Comparison of ENCODE assay signal across 16 cellular contexts in the genomic region with DNA sequence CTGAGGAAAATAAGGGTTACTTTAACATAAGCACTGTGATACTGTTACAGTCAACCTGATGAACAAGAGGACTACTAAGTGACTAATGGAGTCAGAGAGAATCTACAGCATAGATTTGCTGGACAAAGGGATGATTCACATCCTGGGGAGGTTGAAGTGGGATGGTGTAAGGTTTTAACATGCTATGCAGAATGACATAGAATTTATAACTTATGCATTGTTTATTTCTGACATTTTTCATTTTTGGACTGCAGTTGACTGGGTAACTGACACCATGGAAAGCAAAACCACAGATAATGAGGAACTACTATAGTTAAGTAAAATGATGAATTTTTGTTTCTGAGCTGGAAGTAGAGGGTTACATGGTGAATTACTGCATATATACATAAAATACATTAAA.
A peak's percentile ranks its signal among the peaks of the same experiment; 100 is the strongest.
DNase-seq lines count a peak whose midpoint lies in the region; ATAC-seq and TF ChIP-seq lines count a peak whose summit lies in the region.
"Had no signal": no experiment of that assay in that cellular context is flagged by ENCODE, and none has a peak within 500 bp of the region (broad histone marks: within the 10 kb centered on the region; RNA-seq: fewer than 3 reads in every experiment).

No MANE protein-coding gene starts in this region.

- in situ Hi-C loops in mammary epithelial cell (cut with MboI; ENCODE audit: low sequenced_read_pairs in 2 of 2): no loop called here

- no peaks in the 10 kb centered on the region for H4K20me1 ChIP-seq in mammary epithelial cell (ENCODE audit: insufficient read depth, low read length)
- no peaks in the 10 kb centered on the region for H4K20me1 ChIP-seq in osteoblast (ENCODE audit: insufficient read depth, low read length)

- no peaks in the 10 kb centered on the region for H3K9me3 ChIP-seq in mammary epithelial cell (replicated peaks; ENCODE audit: insufficient read depth, low read length)
- H3K9me3 ChIP-seq in osteoblast (ENCODE audit: low read depth, low read length): no peaks in the 10 kb centered on the region

- no peaks in the 10 kb centered on the region for H3K36me3 ChIP-seq in mammary epithelial cell (ENCODE audit: insufficient read depth, low read length)
- H3K36me3 ChIP-seq in osteoblast (ENCODE audit: insufficient read depth, low read length): no peaks in the 10 kb centered on the region

- no peak for TF ChIP-seq CTCF in mammary epithelial cell (conservative IDR thresholded peaks at IDR 0.05 in 1 of 2, IDR thresholded peaks at IDR 0.05 in 1 of 2; ENCODE audit: extremely low read depth in 1 of 2, insufficient read depth in 1 of 2, low read depth in 1 of 2, low read length in 2 of 2)
- no peak for TF ChIP-seq CTCF in osteoblast (IDR thresholded peaks at IDR 0.05; ENCODE audit: extremely low read depth, low read depth, low read length)

- H2AFZ ChIP-seq in mammary epithelial cell (ENCODE audit: low read depth, low read length) (no peak overlapping the region), osteoblast (ENCODE audit: low read length) (no peak overlapping the region)

- CTCF ChIA-PET in mammary epithelial cell (lab: Charles Lee; ENCODE audit: low non-redundant PET): no interaction called here

- no peak overlapping the region for H3K9ac ChIP-seq in mammary epithelial cell (ENCODE audit: insufficient read depth, low read length)

- intact Hi-C loops in mammary epithelial cell (cut with micrococcal nuclease): no loop called here

- H3K4me3 ChIP-seq in mammary epithelial cell (replicated peaks in 1 of 3; ENCODE audit: insufficient read depth in 1 of 3, low read depth in 2 of 3, low read length in 3 of 3) (no peak overlapping the region), osteoblast (ENCODE audit: insufficient read depth, low read length) (no peak overlapping the region)

- H3K27me3 ChIP-seq in mammary epithelial cell (ENCODE audit: insufficient read depth, low read length): no peaks in the 10 kb centered on the region
- no peaks in the 10 kb centered on the region for H3K27me3 ChIP-seq in osteoblast (ENCODE audit: insufficient read depth, low read length)

- ATAC-seq in HG02763 (IDR thresholded peaks at IDR 0.05; ENCODE audit: unreplicated experiment): no peak
- no peak for ATAC-seq in GM21786 (IDR thresholded peaks at IDR 0.05; ENCODE audit: unreplicated experiment)
- ATAC-seq: left cardiac atrium had no signal

- dilution Hi-C loops in mammary epithelial cell (cut with HindIII; ENCODE audit: low sequenced_read_pairs): no loop called here

- H3K79me2 ChIP-seq in mammary epithelial cell (ENCODE audit: insufficient read depth, low read length): no peaks in the 10 kb centered on the region
- no peaks in the 10 kb centered on the region for H3K79me2 ChIP-seq in osteoblast (ENCODE audit: insufficient read depth, low read length)

- H3K4me1 ChIP-seq in mammary epithelial cell (ENCODE audit: insufficient read depth, low read length) (peaks cover 6% of the 10 kb centered on the region), osteoblast (ENCODE audit: insufficient read depth, low read length) (peaks cover 23% of the 10 kb centered on the region)

- no peak overlapping the region for H3K4me2 ChIP-seq in mammary epithelial cell (ENCODE audit: insufficient read depth, low read depth, low read length)
- no peak overlapping the region for H3K4me2 ChIP-seq in osteoblast (ENCODE audit: insufficient read depth, low read length)

- peak; percentile 90 for DNase-seq in ELR (ENCODE audit: low read depth)
- peak; percentile 86 for DNase-seq in MV-4-11 (lab: John Stamatoyannopoulos, UW)
- peak; percentile 64 for DNase-seq in mammary epithelial cell
- DNase-seq in lung microvascular endothelial cell (ENCODE audit: low read depth in 2 of 2): peak; percentile 54 to 92
- no peak for DNase-seq in osteoblast (ENCODE audit: insufficient read length, low spot score, missing footprints)
- DNase-seq in NCI-H524 (lab: John Stamatoyannopoulos, UW): no peak
- DNase-seq: activated CD4-positive, CD25-positive, alpha-beta regulatory T cell; activated naive CD8-positive, alpha-beta T cell treated with anti-CD3 and anti-CD28 coated beads for 36 hours; CD4-positive, alpha-beta memory T cell; glutamatergic neuron; left cardiac atrium; NCI-H146; stimulated activated CD4-positive, alpha-beta T cell treated with anti-CD3 and anti-CD28 coated beads, Interleukin-4, amount 100 ng/mL, for 24 hours; stimulated activated naive CD4-positive, alpha-beta T cell treated with Interleukin-2 at 50 U/mL for 16 hours had no signal

- H3K27ac ChIP-seq in mammary epithelial cell (ENCODE audit: insufficient read depth, low read depth, low read length) (no peak overlapping the region), osteoblast (ENCODE audit: low read depth, low read length) (no peak overlapping the region)

- BruUV-seq in mammary epithelial cell (replicated peaks; lab: Mats Ljungman, UMichigan): no TSS peak

Comparison
In these comparisons a context has a peak if more than half of its experiments do, and no peak if none do; other contexts are left out.
1. DNase-seq: peak in ELR (single experiment), MV-4-11 (single experiment), mammary epithelial cell (single experiment) and lung microvascular endothelial cell (2 of 2); none in osteoblast (single experiment) and NCI-H524 (0 of 2).